In genomic region chr12:104816845-104817503, GRCh38 we compare ENCODE assay signal across 18 cellular contexts.
"Had no signal": no experiment of that assay in that cellular context is flagged by ENCODE, and none has a peak within 500 bp of the region (broad histone marks: within the 10 kb centered on the region; RNA-seq: fewer than 3 reads in every experiment).

No MANE protein-coding gene starts in this region.

- H3K27me3 ChIP-seq: body of pancreas, neutrophil, ovary, right atrium auricular region, spleen, upper lobe of left lung had no signal

- H3K27ac ChIP-seq: body of pancreas, neutrophil, ovary, psoas muscle, right atrium auricular region, spleen, upper lobe of left lung had no signal

- H3K36me3 ChIP-seq: neutrophil, ovary, right atrium auricular region, spleen, upper lobe of left lung had no signal

- H3K4me3 ChIP-seq: body of pancreas, ovary, psoas muscle, right atrium auricular region, spleen, upper lobe of left lung had no signal

- DNase-seq: activated gamma-delta T cell treated with Interleukin-2 at 50 U/mL for 16 hours; activated T-cell treated with anti-CD3 and anti-CD28 coated beads, Interleukin-2, amount 50 U/mL, for 1 hour; anterior cingulate cortex; body of pancreas; caudate nucleus; effector CD4-positive, alpha-beta T cell; erythroblast; hippocampal formation; islet precursor cell; left cardiac atrium; ovary; psoas muscle; spleen; stimulated activated CD4-positive, alpha-beta T cell treated with anti-CD3 and anti-CD28 coated beads, Interleukin-4, amount 100 ng/mL, for 1 hour; stimulated activated naive CD8-positive, alpha-beta T cell treated with anti-CD3 and anti-CD28 coated beads, Interleukin-15, Interleukin-2, amounts not matched to agents 100 U/mL and 50 U/mL, for 24 hours had no signal

- H3K9me3 ChIP-seq: body of pancreas, neutrophil, ovary, psoas muscle, spleen, upper lobe of left lung had no signal

- ATAC-seq: body of pancreas; left cardiac atrium; psoas muscle; stimulated activated naive CD8-positive, alpha-beta T cell treated with anti-CD3 and anti-CD28 coated beads, Interleukin-15, Interleukin-2, amounts not matched to agents 100 U/mL and 50 U/mL, for 24 hours had no signal

- H3K4me1 ChIP-seq: body of pancreas, psoas muscle, right atrium auricular region, spleen, upper lobe of left lung had no signal
